Comparison of ENCODE assay signal across 25 cellular contexts in genomic region chr5:178994580-178995340, GRCh38. TPM values are rescaled to one million over a fixed set of nuclear protein-coding genes. Genes with fewer than 3 reads are reported as not detected.
DNase-seq lines count a peak whose midpoint lies in the region; ATAC-seq, FAIRE-seq and TF ChIP-seq lines count a peak whose summit lies in the region.
"Had no signal": no experiment of that assay in that cellular context is flagged by ENCODE, and none has a peak within 500 bp of the region (broad histone marks: within the 10 kb centered on the region; RNA-seq: fewer than 3 reads in every experiment).

TSS of gene GRM6 (minus strand) at chr5:178995320. CDS start at chr5:178994944, 376 bp downstream.

- TF ChIP-seq EP300 in H1 (IDR thresholded peaks at IDR 0.05; ENCODE audit: borderline replicate concordance in 1 of 2, low read depth in 2 of 2, low read length in 2 of 2) = no peak

- peaks cover 9% of the 10 kb centered on the region; the same call in 1 of the 2 replicates for H3K23me2 ChIP-seq in H1 (ENCODE audit: low read depth, low read length)

- H2BK5ac ChIP-seq in H1 (ENCODE audit: low read depth, low read length) (no peak within 1 kb of the TSS), mesendoderm (ENCODE audit: low read length) (no peak within 1 kb of the TSS)

- H3K4me1 Mint-ChIP-seq in type B pancreatic cell (ENCODE audit: unreplicated experiment) = no peaks in the 10 kb centered on the region
- H3K4me1 Mint-ChIP-seq: activated B cell treated with CpG ODN at 0.5 μM for 24 hours; activated T-helper 17 cell treated with anti-CD3 and anti-CD28 coated beads, Interleukin-2, amount 50 U/mL, for 72 hours had no signal

- H3K27ac ChIP-seq in cardiac muscle cell (no peak within 1 kb of the TSS), heart left ventricle (no peak within 1 kb of the TSS), H1 (ENCODE audit: low read depth, low read length) (no peak within 1 kb of the TSS), mesendoderm (ENCODE audit: low read depth, low read length) (no peak within 1 kb of the TSS)

- H3K18ac ChIP-seq in H1 (ENCODE audit: extremely low read depth, low read length) (no peak within 1 kb of the TSS), mesendoderm (ENCODE audit: low read length) (no peak within 1 kb of the TSS)

- H3K79me2 ChIP-seq in H1 (ENCODE audit: control insufficient read depth in 1 of 2, insufficient read depth in 2 of 2, low read length in 2 of 2) (no peaks in the 10 kb centered on the region), mesendoderm (ENCODE audit: control insufficient read depth, insufficient read depth, low read length) (no peaks in the 10 kb centered on the region)

- H3K36me3 ChIP-seq in cardiac muscle cell (no peaks in the 10 kb centered on the region), heart left ventricle (no peaks in the 10 kb centered on the region), H1 (ENCODE audit: control insufficient read depth in 2 of 4, insufficient read depth in 4 of 4, low read length in 3 of 4) (no peaks in the 10 kb centered on the region; a peak in 1 of 8 replicates), mesendoderm (ENCODE audit: control insufficient read depth, insufficient read depth, low read length) (no peaks in the 10 kb centered on the region)

- TF ChIP-seq CTCF in cardiac muscle cell (IDR thresholded peaks at IDR 0.05; ENCODE audit: low read depth, low read length) (no peak), heart left ventricle (IDR thresholded peaks at IDR 0.05) (no peak), H1 (IDR thresholded peaks at IDR 0.05; ENCODE audit: control extremely low read depth in 1 of 3, insufficient read depth in 1 of 3, low read depth in 1 of 3, low read length in 3 of 3) (no peak), type B pancreatic cell (conservative IDR thresholded peaks at IDR 0.05) (no peak)

- no peaks in the 10 kb centered on the region for H3K36me3 Mint-ChIP-seq in type B pancreatic cell
- H3K36me3 Mint-ChIP-seq: CD4-positive, alpha-beta memory T cell had no signal

- H3K4me3 ChIP-seq in cardiac muscle cell = no peak within 1 kb of the TSS
- peak within 1 kb of the TSS in 1 of 12 donors; percentile 30 for H3K4me3 ChIP-seq in heart left ventricle
- peak within 1 kb of the TSS; percentile 15 to 58 (median 38); a peak in 7 of 8 replicates for H3K4me3 ChIP-seq in H1 (ENCODE audit: extremely low read depth in 1 of 4, insufficient read depth in 2 of 4, low read depth in 3 of 4, low read length in 4 of 4)
- no peak within 1 kb of the TSS for H3K4me3 ChIP-seq in mesendoderm (ENCODE audit: low read length)

- H3K4me1 ChIP-seq in cardiac muscle cell (ENCODE audit: low read depth) = no peaks in the 10 kb centered on the region
- peaks cover 0 to 10% (median 0%) of the 10 kb centered on the region in 12 donors for H3K4me1 ChIP-seq in heart left ventricle
- peaks cover 0 to 13% (median 1%) of the 10 kb centered on the region in 4 experiments; a peak in 5 of 7 replicates for H3K4me1 ChIP-seq in H1 (replicated peaks in 1 of 4; ENCODE audit: control insufficient read depth in 3 of 4, insufficient read depth in 4 of 4, low read length in 3 of 4)
- H3K4me1 ChIP-seq in mesendoderm (ENCODE audit: control insufficient read depth, low read depth, low read length) = no peaks in the 10 kb centered on the region

- no peak within 1 kb of the TSS for H2BK15ac ChIP-seq in H1 (ENCODE audit: low read length)
- no peak within 1 kb of the TSS for H2BK15ac ChIP-seq in mesendoderm (replicated peaks; ENCODE audit: low read depth)

- ATAC-seq in heart left ventricle (no peak), HG03521 (IDR thresholded peaks at IDR 0.05; ENCODE audit: unreplicated experiment) (no peak)
- ATAC-seq: activated T-helper 17 cell treated with anti-CD3 and anti-CD28 coated beads, Interleukin-2, amount 50 U/mL, for 72 hours; sciatic nerve; stimulated activated naive CD8-positive, alpha-beta T cell treated with anti-CD3 and anti-CD28 coated beads, Interleukin-15, amount 100 ng/mL, for 72 hours had no signal

- no peak within 1 kb of the TSS for H2BK20ac ChIP-seq in H1 (ENCODE audit: low read length)

- no peak within 1 kb of the TSS for H3K14ac ChIP-seq in H1 (ENCODE audit: insufficient read length)

- peak; percentile 2 to 3 for DNase-seq in cardiac muscle cell (ENCODE audit: low read depth in 1 of 2, low spot score in 1 of 2)
- DNase-seq in heart left ventricle = no peak
- peak in 1 of 2 experiments; percentile 67 for DNase-seq in H1 (ENCODE audit: low read depth in 1 of 2, low spot score in 2 of 2)
- peak; percentile 5 for DNase-seq in mesendoderm
- DNase-seq in type B pancreatic cell (ENCODE audit: extremely low spot score, unreplicated experiment) = no peak
- no peak for DNase-seq in COR-L47 (lab: John Stamatoyannopoulos, UW)
- no peak for DNase-seq in AG08396 (ENCODE audit: low spot score)
- DNase-seq: activated B cell treated with CpG ODN at 0.5 μM for 24 hours; amniotic stem cell; CD4-positive, alpha-beta memory T cell; foreskin melanocyte; MV-4-11; NCI-H2029; NCI-H510A treated with DMSO at 0.1 percent for 48 hours; SHP77; stimulated activated naive CD8-positive, alpha-beta T cell treated with anti-CD3 and anti-CD28 coated beads, Interleukin-15, amount 100 ng/mL, for 72 hours had no signal

- CTCF ChIA-PET in H1 (lab: Charles Lee; ENCODE audit: partially characterized antibody) = no interaction called here

- no peak within 1 kb of the TSS for H2BK120ac ChIP-seq in H1 (replicated peaks; ENCODE audit: low read depth, low read length)
- H2BK120ac ChIP-seq in mesendoderm (ENCODE audit: low read depth, low read length) = no peak within 1 kb of the TSS

- no peak within 1 kb of the TSS for H3K4ac ChIP-seq in H1 (replicated peaks; ENCODE audit: insufficient read length, low read depth, low read length)
- H3K4ac ChIP-seq in mesendoderm (ENCODE audit: low read depth, low read length) = no peak within 1 kb of the TSS

- H3K56ac ChIP-seq in H1 (replicated peaks; ENCODE audit: insufficient read length, low read depth, low read length) (no peak within 1 kb of the TSS), mesendoderm (ENCODE audit: low read length) (peak within 1 kb of the TSS; percentile 15)

- H2AFZ ChIP-seq in H1 (ENCODE audit: low read length) = peak within 1 kb of the TSS; percentile 81; the same call in 1 of the 2 replicates

- H4K8ac ChIP-seq in H1 (ENCODE audit: extremely low read depth, insufficient read depth, low read length) = peak within 1 kb of the TSS; percentile 71; the same call in 1 of the 2 replicates
- H4K8ac ChIP-seq in mesendoderm (ENCODE audit: low read depth, low read length) = no peak within 1 kb of the TSS

- TF ChIP-seq RAD21 in H1 (IDR thresholded peaks at IDR 0.05 in 1 of 2, conservative IDR thresholded peaks at IDR 0.05 in 1 of 2; ENCODE audit: low read depth in 2 of 2, low read length in 2 of 2) = no peak; a peak in 1 of 4 replicates

- no peak for FAIRE-seq in H1 (lab: Jason Lieb, UNC)
- FAIRE-seq: keratinocyte had no signal

- intact Hi-C loops in heart left ventricle (cut with DNase I) = no loop called here

- POLR2A ChIA-PET in H1 (lab: Charles Lee; ENCODE audit: partially characterized antibody) = no interaction called here

- H3K27me3 Mint-ChIP-seq in type B pancreatic cell = peaks cover 65% of the 10 kb centered on the region

- WGBS in heart left ventricle, 4 donors = 2 to 5% (median 3%) methylated on average over 6 to 97 of the region's 97 CpGs
- 10% methylated on average over 11 of the region's 97 CpGs; no CpG with 5 or more reads in 1 of the 2 experiments for WGBS in H1 (ENCODE audit: extremely low coverage in 1 of 2, insufficient coverage in 1 of 2, insufficient read length in 1 of 2, insufficient replicate concordance in 2 of 2, low coverage in 1 of 2, low lambda C conversion rate in 2 of 2, missing lambda C conversion rate in 1 of 2), 2 experiments
- WGBS in mesendoderm (ENCODE audit: extremely low coverage, insufficient coverage, low lambda C conversion rate) = no CpG with 5 or more reads among the region's 97 CpGs

- H3K79me1 ChIP-seq in H1 (ENCODE audit: low read depth, low read length) (no peaks in the 10 kb centered on the region), mesendoderm (ENCODE audit: low read length) (no peaks in the 10 kb centered on the region)

- no peak within 1 kb of the TSS for H3K23ac ChIP-seq in H1 (ENCODE audit: insufficient read length)
- no peak within 1 kb of the TSS for H3K23ac ChIP-seq in mesendoderm (ENCODE audit: low read length)

- H3K4me3 Mint-ChIP-seq in type B pancreatic cell = peak within 1 kb of the TSS; percentile 64
- H3K4me3 Mint-ChIP-seq: activated B cell treated with CpG ODN at 0.5 μM for 24 hours; activated T-helper 17 cell treated with anti-CD3 and anti-CD28 coated beads, Interleukin-2, amount 50 U/mL, for 72 hours; CD4-positive, alpha-beta memory T cell had no signal

- H3K27me3 ChIP-seq in cardiac muscle cell = peaks cover 52% of the 10 kb centered on the region
- H3K27me3 ChIP-seq in heart left ventricle = peaks cover 3 to 54% (median 27%) of the 10 kb centered on the region in 9 donors
- H3K27me3 ChIP-seq in H1 (replicated peaks in 1 of 4; ENCODE audit: control insufficient read depth in 3 of 4, extremely low read depth in 1 of 4, insufficient read depth in 3 of 4, low read length in 3 of 4) = peaks cover 26 to 47% (median 44%) of the 10 kb centered on the region in 4 experiments
- peaks cover 22% of the 10 kb centered on the region for H3K27me3 ChIP-seq in mesendoderm (ENCODE audit: insufficient read depth, low read length, poor library complexity)

- H4K91ac ChIP-seq in H1 (replicated peaks; ENCODE audit: insufficient read length, low read length) = no peak within 1 kb of the TSS

- peaks cover 1 to 4% of the 10 kb centered on the region in 2 experiments for H4K20me1 ChIP-seq in H1 (replicated peaks in 1 of 2; ENCODE audit: control insufficient read depth in 1 of 2, insufficient read depth in 2 of 2, low read length in 2 of 2)

- no peak within 1 kb of the TSS for H3K9ac ChIP-seq in H1 (replicated peaks in 1 of 4; ENCODE audit: extremely low read depth in 1 of 4, low read depth in 3 of 4, low read length in 3 of 4)
- H3K9ac ChIP-seq in mesendoderm (ENCODE audit: low read length) = no peak within 1 kb of the TSS

- no peaks in the 10 kb centered on the region for H3K9me3 Mint-ChIP-seq in type B pancreatic cell
- H3K9me3 Mint-ChIP-seq: activated T-helper 17 cell treated with anti-CD3 and anti-CD28 coated beads, Interleukin-2, amount 50 U/mL, for 72 hours had no signal

- H3K27ac Mint-ChIP-seq in type B pancreatic cell = no peak within 1 kb of the TSS
- H3K27ac Mint-ChIP-seq: activated B cell treated with CpG ODN at 0.5 μM for 24 hours; activated T-helper 17 cell treated with anti-CD3 and anti-CD28 coated beads, Interleukin-2, amount 50 U/mL, for 72 hours; IgD-negative memory B cell; stimulated activated naive CD8-positive, alpha-beta T cell treated with anti-CD3 and anti-CD28 coated beads, Interleukin-15, amount 100 ng/mL, for 72 hours had no signal

- H3K4me2 ChIP-seq in H1 (ENCODE audit: insufficient read depth in 1 of 2, low read depth in 2 of 2, low read length in 2 of 2) (peak within 1 kb of the TSS; percentile 68 to 87), mesendoderm (ENCODE audit: low read length) (peak within 1 kb of the TSS; percentile 20)

- TF ChIP-seq POLR2A in heart left ventricle (IDR thresholded peaks at IDR 0.05) (no peak), H1 (IDR thresholded peaks at IDR 0.05; ENCODE audit: control extremely low read depth in 1 of 2, low read depth in 2 of 2, low read length in 2 of 2) (no peak)

- no peak within 1 kb of the TSS; the same call in 1 of the 2 replicates for H2BK12ac ChIP-seq in H1 (ENCODE audit: low read depth, low read length)

- H3K9me3 ChIP-seq in cardiac muscle cell (ENCODE audit: low read depth) (no peaks in the 10 kb centered on the region), heart left ventricle (peaks cover 0 to 15% (median 2%) of the 10 kb centered on the region in 12 donors), H1 (ENCODE audit: insufficient read depth in 2 of 2, low read depth in 1 of 2, low read length in 1 of 2) (peaks cover 13 to 36% of the 10 kb centered on the region in 2 experiments; a peak in 3 of 4 replicates)

- no peak within 1 kb of the TSS for H2AK5ac ChIP-seq in H1 (ENCODE audit: low read depth, low read length)
- no peak within 1 kb of the TSS for H2AK5ac ChIP-seq in mesendoderm (ENCODE audit: low read length)

- H4K5ac ChIP-seq in H1 (ENCODE audit: insufficient read length, low read depth, low read length) = no peak within 1 kb of the TSS
- no peak within 1 kb of the TSS for H4K5ac ChIP-seq in mesendoderm (ENCODE audit: low read length)

RNA-seq across cellular contexts. Expression of gene GRM6, which starts in this region (rescaled TPM):
- total RNA-seq in cardiac muscle cell (not detected in 2 replicates), heart left ventricle (not detected), type B pancreatic cell (ENCODE audit: low replicate concordance) (not detected in 2 replicates)
- polyA plus RNA-seq in cardiac muscle cell (not detected in 2 replicates), heart left ventricle (under 1 TPM in 1 of 2 donors, not detected in 1; 0.04 TPM), H1 (2011; rRNA removed) (0.02 TPM in 1 of 2 replicates, not detected in the other)
- total RNA-seq in H1 (2021; fragmentation: NEBNext Ultra II Directional; extraction: Animal tissue kit (Norgen Biotek cat#: 25700)) = not detected in 2 replicates
- polyA plus RNA-seq in H1 (2011; cell fraction: cytosol; rRNA removed) = not detected
- 0.27 TPM for polyA plus RNA-seq in H1 (2011; cell fraction: nucleus; rRNA removed)
- 0.03 to 0.05 TPM (median 0.05 TPM) in 3 of 4 replicates, not detected in the other for polyA plus RNA-seq in H1 (2012, experiment 1 of 2)
- not detected for polyA plus RNA-seq in H1 (2012, experiment 2 of 2)
- polyA plus RNA-seq in H1 (2013, experiment 1 of 2) = not detected
- polyA plus RNA-seq in H1 (2013, experiment 2 of 2) = not detected
- polyA minus RNA-seq in H1 (2011; rRNA and poly(A)+ RNA removed) = 0.06 TPM in 1 of 2 replicates, not detected in the other
- not detected for polyA minus RNA-seq in H1 (2011; cell fraction: cytosol; rRNA and poly(A)+ RNA removed)
- not detected for polyA minus RNA-seq in H1 (2011; cell fraction: nucleus; rRNA and poly(A)+ RNA removed)
- not detected for polyA plus RNA-seq in mesendoderm (2013, experiment 1 of 2)
- polyA plus RNA-seq in mesendoderm (2013, experiment 2 of 2) = not detected
- total RNA-seq: A673; activated B cell treated with CpG ODN at 0.5 μM for 24 hours; activated T-helper 17 cell treated with anti-CD3 and anti-CD28 coated beads, Interleukin-2, amount 50 U/mL, for 72 hours; CD4-positive, alpha-beta memory T cell; Daoy; mesenteric fat pad; sciatic nerve; T-helper 1 cell treated with Interleukin-12 subunit alpha and Interleukin-12 subunit beta and Interleukin-4 antibody, amounts not matched to agents 30 ng/mL and 1 ng/mL, for 36 hours had no signal
- polyA plus RNA-seq: CD4-positive, alpha-beta memory T cell; IgD-negative memory B cell; keratinocyte had no signal

Comparison
In these comparisons a context has a peak if more than half of its experiments do, and no peak if none do; other contexts are left out.
1. Peak in DNase-seq in cardiac muscle cell; RNA of the gene not detected or under 1 TPM.
2. H3K4me3 ChIP-seq: peak in H1 (4 of 4); none in cardiac muscle cell (single experiment) and mesendoderm (single experiment).